ENCODE assay signal across 25 cellular contexts in genomic region chr4:148574941-148575340, GRCh38.
DNase-seq lines count a peak whose midpoint lies in the region; ATAC-seq, FAIRE-seq and TF ChIP-seq lines count a peak whose summit lies in the region.
"Had no signal": no experiment of that assay in that cellular context is flagged by ENCODE, and none has a peak within 500 bp of the region (broad histone marks: within the 10 kb centered on the region; RNA-seq: fewer than 3 reads in every experiment).

No MANE protein-coding gene starts in this region.

- FAIRE-seq in astrocyte (lab: Jason Lieb, UNC): no peak
- FAIRE-seq: G401.6, HTR-8/SVneo, K562, RCC 7860 had no signal

- H3K4me2 ChIP-seq in SK-N-SH (peak overlapping the region; percentile 28; the same call in 1 of the 2 replicates), astrocyte (ENCODE audit: low read length) (no peak overlapping the region)

- H3K27me3 ChIP-seq in SK-N-SH (ENCODE audit: insufficient read depth) (no peaks in the 10 kb centered on the region), astrocyte (ENCODE audit: insufficient read depth, low read length) (no peaks in the 10 kb centered on the region), psoas muscle (ENCODE audit: insufficient read depth in 3 of 3, low read length in 2 of 3) (no peaks in the 10 kb centered on the region)

- H2AFZ ChIP-seq in SK-N-SH (ENCODE audit: low read depth) (no peak overlapping the region), astrocyte (ENCODE audit: low read depth, low read length) (no peak overlapping the region)
- H2AFZ ChIP-seq: GM23248 had no signal

- no peaks in the 10 kb centered on the region for H3K36me3 Mint-ChIP-seq in astrocyte (ENCODE audit: low read depth, unreplicated experiment)
- H3K36me3 Mint-ChIP-seq in type B pancreatic cell: no peaks in the 10 kb centered on the region
- H3K36me3 Mint-ChIP-seq in nephron progenitor cell (ENCODE audit: low read depth): no peaks in the 10 kb centered on the region
- H3K36me3 Mint-ChIP-seq: CD8-positive, alpha-beta T cell had no signal

- H3K9ac ChIP-seq in SK-N-SH (no peak overlapping the region), astrocyte (ENCODE audit: low read length) (no peak overlapping the region)
- H3K9ac ChIP-seq: GM23248 had no signal

- no peak overlapping the region for H3K4me3 Mint-ChIP-seq in astrocyte (ENCODE audit: unreplicated experiment)
- no peak overlapping the region for H3K4me3 Mint-ChIP-seq in type B pancreatic cell
- no peak overlapping the region for H3K4me3 Mint-ChIP-seq in nephron progenitor cell
- H3K4me3 Mint-ChIP-seq: B cell; CD8-positive, alpha-beta T cell had no signal

- TF ChIP-seq CTCF in SK-N-SH (IDR thresholded peaks at IDR 0.05) (no peak), astrocyte (IDR thresholded peaks at IDR 0.05; ENCODE audit: insufficient read depth, low read depth, low read length) (no peak), psoas muscle (IDR thresholded peaks at IDR 0.05) (no peak), type B pancreatic cell (conservative IDR thresholded peaks at IDR 0.05) (no peak), nephron progenitor cell (IDR thresholded peaks at IDR 0.05) (no peak)

- H3K4me1 ChIP-seq in SK-N-SH (ENCODE audit: control insufficient read depth in 1 of 2, insufficient read depth in 2 of 2, low read depth in 1 of 2, low read length in 1 of 2): no peaks in the 10 kb centered on the region
- H3K4me1 ChIP-seq in astrocyte (ENCODE audit: insufficient read depth, low read length): no peaks in the 10 kb centered on the region
- peaks cover 8% of the 10 kb centered on the region for H3K4me1 ChIP-seq in psoas muscle
- H3K4me1 ChIP-seq: Caco-2 had no signal

- no peak for ATAC-seq in SK-N-SH treated with all-trans-retinoic acid at 6 μM for 48 hours
- ATAC-seq in psoas muscle: peak; percentile 78 to 89 (median 79)
- no peak for ATAC-seq in GM18511 (IDR thresholded peaks at IDR 0.05; ENCODE audit: unreplicated experiment)
- ATAC-seq: CD8-positive, alpha-beta T cell; K562 had no signal

- no peaks in the 10 kb centered on the region for H4K20me1 ChIP-seq in SK-N-SH (ENCODE audit: insufficient read depth)
- no peaks in the 10 kb centered on the region for H4K20me1 ChIP-seq in astrocyte (ENCODE audit: insufficient read depth, low read length)

- H3K9me3 Mint-ChIP-seq in astrocyte (ENCODE audit: unreplicated experiment): no peaks in the 10 kb centered on the region
- no peaks in the 10 kb centered on the region for H3K9me3 Mint-ChIP-seq in type B pancreatic cell
- peaks cover 8% of the 10 kb centered on the region for H3K9me3 Mint-ChIP-seq in nephron progenitor cell

- H3K4me3 ChIP-seq in SK-N-SH (ENCODE audit: low read depth in 2 of 2, low read length in 1 of 2) (no peak overlapping the region; a peak in 1 of 4 replicates), astrocyte (ENCODE audit: insufficient read depth, low read depth, low read length) (no peak overlapping the region), psoas muscle (peak overlapping the region; percentile 40)
- H3K4me3 ChIP-seq: GM23248, K562 had no signal

- H3F3A ChIP-seq in SK-N-SH (replicated peaks; ENCODE audit: insufficient read depth): no peaks in the 10 kb centered on the region

- no peaks in the 10 kb centered on the region for H3K9me2 ChIP-seq in SK-N-SH

- DNase-seq in SK-N-SH (no peak), astrocyte (ENCODE audit: low read depth) (no peak), psoas muscle (no peak), type B pancreatic cell (ENCODE audit: extremely low spot score, unreplicated experiment) (no peak), nephron progenitor cell (no peak)
- DNase-seq: Caco-2; CD8-positive, alpha-beta T cell; H7; Kasumi-1; MV-4-11; NCI-H1105; NCI-H1436 treated with DMSO at 0.1 percent for 48 hours; NCI-H187 treated with DMSO at 0.1 percent for 48 hours; NCI-H524; NCI-H774 had no signal

- H3K27me3 Mint-ChIP-seq in astrocyte (ENCODE audit: low read depth, unreplicated experiment) (no peaks in the 10 kb centered on the region), type B pancreatic cell (no peaks in the 10 kb centered on the region), nephron progenitor cell (ENCODE audit: low read depth, poor library complexity) (no peaks in the 10 kb centered on the region)
- H3K27me3 Mint-ChIP-seq: B cell had no signal

- POLR2A ChIA-PET in SK-N-SH (lab: Yijun Ruan, JAX): no interaction called here

- no peak for TF ChIP-seq RAD21 in SK-N-SH (IDR thresholded peaks at IDR 0.05; ENCODE audit: low read length)

- 2% methylated on average over 6 of the region's 6 CpGs for WGBS in SK-N-SH (ENCODE audit: low lambda C conversion rate)
- WGBS in psoas muscle, 3 donors: 28 to 44% (median 29%) methylated on average over 6 of the region's 6 CpGs

- H3K27ac Mint-ChIP-seq in astrocyte (ENCODE audit: unreplicated experiment) (peak overlapping the region; percentile 81), type B pancreatic cell (peak overlapping the region; percentile 42), nephron progenitor cell (no peak overlapping the region)
- H3K27ac Mint-ChIP-seq: B cell; CD8-positive, alpha-beta T cell had no signal

- H3K79me2 ChIP-seq in SK-N-SH (ENCODE audit: insufficient read depth) (no peaks in the 10 kb centered on the region), astrocyte (ENCODE audit: insufficient read depth, low read length) (no peaks in the 10 kb centered on the region)

- H3K9me3 ChIP-seq in SK-N-SH: peaks cover 6% of the 10 kb centered on the region; the same call in 1 of the 2 replicates
- H3K9me3 ChIP-seq in astrocyte (ENCODE audit: insufficient read depth, low read depth, low read length): no peaks in the 10 kb centered on the region
- H3K9me3 ChIP-seq in psoas muscle: peaks cover 6% of the 10 kb centered on the region

- CTCF ChIA-PET in SK-N-SH (lab: Yijun Ruan, JAX): interaction anchor here (0.8 kb wide), 1 partner anchor 12 kb away, joined by 3 read pairs; no protein-coding TSS in a partner anchor

- intact Hi-C loops in psoas muscle (cut with DNase I): loop anchor here in 1 of 2 donors (5.0 kb wide), 1 partner anchor 133 kb away; the partner anchor contains the start of gene NR3C2

- H3K4me1 Mint-ChIP-seq in astrocyte (ENCODE audit: low read depth, unreplicated experiment): peaks cover 3% of the 10 kb centered on the region
- H3K4me1 Mint-ChIP-seq in type B pancreatic cell (ENCODE audit: unreplicated experiment): peaks cover 7% of the 10 kb centered on the region
- peaks cover 7% of the 10 kb centered on the region for H3K4me1 Mint-ChIP-seq in nephron progenitor cell
- H3K4me1 Mint-ChIP-seq: B cell had no signal

- H3K36me3 ChIP-seq in SK-N-SH (replicated peaks in 1 of 2; ENCODE audit: control insufficient read depth in 1 of 2, insufficient read depth in 2 of 2, low read length in 1 of 2) (no peaks in the 10 kb centered on the region), astrocyte (ENCODE audit: insufficient read depth, low read length) (no peaks in the 10 kb centered on the region), psoas muscle (ENCODE audit: insufficient read depth in 1 of 2, low read depth in 1 of 2) (no peaks in the 10 kb centered on the region)

- H3K27ac ChIP-seq in SK-N-SH (ENCODE audit: low read depth in 2 of 2, low read length in 1 of 2): no peak overlapping the region
- H3K27ac ChIP-seq in astrocyte (ENCODE audit: low read depth, low read length): no peak overlapping the region
- H3K27ac ChIP-seq in psoas muscle: peak overlapping the region; percentile 73
- H3K27ac ChIP-seq: 22Rv1, C4-2B, GM23248 had no signal

- no peak for TF ChIP-seq EP300 in SK-N-SH (IDR thresholded peaks at IDR 0.05; ENCODE audit: borderline replicate concordance in 1 of 2, low read depth in 1 of 2, low read length in 1 of 2)

TF ChIP-seq in SK-N-SH, 30 proteins besides CTCF, POLR2A, EP300 and RAD21 (continues in another document):
- no peak for TF ChIP-seq ZBTB33 (IDR thresholded peaks at IDR 0.05; ENCODE audit: borderline replicate concordance, low read depth)

TF ChIP-seq in SK-N-SH treated with all-trans-retinoic acid at 6 μM for 48 hours, 23 proteins besides CTCF, POLR2A, EP300 and RAD21 (continues in another document):
- TF ChIP-seq CSRNP3 (CRISPR knock-in tag; IDR thresholded peaks at IDR 0.05): no peak
- TF ChIP-seq PATZ1 (CRISPR knock-in tag; IDR thresholded peaks at IDR 0.05; ENCODE audit: borderline replicate concordance): no peak
- TF ChIP-seq TCF4 (CRISPR knock-in tag; IDR thresholded peaks at IDR 0.05; ENCODE audit: borderline replicate concordance): no peak
- no peak for TF ChIP-seq ZC3H10 (CRISPR knock-in tag; IDR thresholded peaks at IDR 0.05)
- no peak for TF ChIP-seq ESRRG (CRISPR knock-in tag; IDR thresholded peaks at IDR 0.05)
- TF ChIP-seq OSR1 (CRISPR knock-in tag; IDR thresholded peaks at IDR 0.05): no peak
- no peak for TF ChIP-seq TOX (CRISPR knock-in tag; IDR thresholded peaks at IDR 0.05; ENCODE audit: borderline replicate concordance)
- TF ChIP-seq BACH2 (CRISPR knock-in tag; IDR thresholded peaks at IDR 0.05; ENCODE audit: borderline replicate concordance): no peak
- no peak for TF ChIP-seq ZNF565 (CRISPR knock-in tag; conservative IDR thresholded peaks at IDR 0.05; ENCODE audit: low read depth)
- TF ChIP-seq SNAI2 (CRISPR knock-in tag; IDR thresholded peaks at IDR 0.05): no peak

Comparison
In these comparisons a context has a peak if more than half of its experiments do, and no peak if none do; other contexts are left out.
1. ATAC-seq: peak in psoas muscle (4 of 4); none in SK-N-SH treated with all-trans-retinoic acid at 6 μM for 48 hours (single experiment) and GM18511 (single experiment).